ENCODE assay signal across 9 cellular contexts in genomic region chr17:82649501-82650261, GRCh38. TPM values are rescaled to one million over a fixed set of nuclear protein-coding genes. Genes with fewer than 3 reads are reported as not detected.
DNase-seq lines count a peak whose midpoint lies in the region; ATAC-seq, FAIRE-seq and TF ChIP-seq lines count a peak whose summit lies in the region.
"Had no signal": no experiment of that assay in that cellular context is flagged by ENCODE, and none has a peak within 500 bp of the region (broad histone marks: within the 10 kb centered on the region; RNA-seq: fewer than 3 reads in every experiment).

No MANE protein-coding gene starts in this region.

- H3K27ac Mint-ChIP-seq in CD8-positive, alpha-beta memory T cell: peak overlapping the region in 7 of 8 donors; percentile 23 to 86 (median 79)

- CTCF ChIA-PET in CD8-positive, alpha-beta memory T cell (lab: Charles Lee): interaction anchor here (1.0 kb wide), 1 partner anchor 19 kb away, joined by 3 read pairs; no protein-coding TSS in a partner anchor

- H3K9me3 Mint-ChIP-seq in CD8-positive, alpha-beta memory T cell: no peaks in the 10 kb centered on the region

- no peak overlapping the region for H3K4me3 ChIP-seq in CD8-positive, alpha-beta memory T cell (ENCODE audit: low read length)
- no peak overlapping the region for H3K4me3 ChIP-seq in NT2/D1 (ENCODE audit: insufficient read length, low read depth)
- no peak overlapping the region for H3K4me3 ChIP-seq in dorsolateral prefrontal cortex
- H3K4me3 ChIP-seq in pancreas: no peak overlapping the region

- peaks cover 17 to 26% (median 22%) of the 10 kb centered on the region in 3 donors for H3K4me1 Mint-ChIP-seq in CD8-positive, alpha-beta memory T cell

- TF ChIP-seq CTCF in dorsolateral prefrontal cortex (IDR thresholded peaks at IDR 0.05 in 54 of 56, conservative IDR thresholded peaks at IDR 0.05 in 2 of 56; ENCODE audit: low read depth in 1 of 56, partially characterized antibody in 56 of 56) (no peak), pancreas (IDR thresholded peaks at IDR 0.05) (no peak)

- intact Hi-C loops in dorsolateral prefrontal cortex (cut with DNase I): loop anchor here (2.0 to 10.0 kb wide), 7 partner anchors 53 to 295 kb away; partner anchors contain the start of genes TBCD (in 2 of the 2), FN3K (in 1 of the 2) and TEX19 (in 1 of the 2)
- intact Hi-C loops in pancreas (cut with DNase I): loop anchor here in 1 of 3 donors (10.0 kb wide), 1 partner anchor 125 kb away; no protein-coding TSS in a partner anchor

- peaks cover 0 to 10% (median 0%) of the 10 kb centered on the region in 3 donors for H3K36me3 Mint-ChIP-seq in CD8-positive, alpha-beta memory T cell

- H3K27me3 Mint-ChIP-seq in CD8-positive, alpha-beta memory T cell: peaks cover 0 to 2% of the 10 kb centered on the region in 2 donors

- no peaks in the 10 kb centered on the region for H3K9me3 ChIP-seq in CD8-positive, alpha-beta memory T cell (ENCODE audit: low read length)
- no peaks in the 10 kb centered on the region for H3K9me3 ChIP-seq in NT2/D1 (ENCODE audit: insufficient read depth, low read length)
- no peaks in the 10 kb centered on the region for H3K9me3 ChIP-seq in pancreas

- H3K9ac ChIP-seq in NT2/D1 (ENCODE audit: insufficient read length, low read depth): peak overlapping the region; percentile 87

- H3K4me3 Mint-ChIP-seq in CD8-positive, alpha-beta memory T cell: peak overlapping the region; percentile 43 to 87 (median 50)

- POLR2A ChIA-PET in CD8-positive, alpha-beta memory T cell (lab: Charles Lee): no interaction called here

- ATAC-seq in pancreas (no peak), HG02763 (IDR thresholded peaks at IDR 0.05; ENCODE audit: unreplicated experiment) (no peak), HG02588 (IDR thresholded peaks at IDR 0.05; ENCODE audit: unreplicated experiment) (no peak)

- no peak for DNase-seq in CD8-positive, alpha-beta memory T cell
- DNase-seq in NT2/D1 (ENCODE audit: low read depth, low spot score): no peak
- DNase-seq in dorsolateral prefrontal cortex: no peak
- DNase-seq in pancreas: peak in 4 of 6 donors; percentile 42 to 78 (median 52)
- DNase-seq in NCI-H82 treated with DMSO at 0.1 percent for 48 hours (lab: John Stamatoyannopoulos, UW; ENCODE audit: unreplicated experiment): no peak
- DNase-seq: DMS 273 treated with DMSO at 0.1 percent for 48 hours, foreskin melanocyte had no signal

- WGBS in pancreas, 2 donors: 84 to 87% methylated on average over 22 of the region's 22 CpGs

- no peaks in the 10 kb centered on the region for H3K27me3 ChIP-seq in CD8-positive, alpha-beta memory T cell (ENCODE audit: insufficient read depth, low read length, poor library complexity, severe bottlenecking)
- H3K27me3 ChIP-seq in NT2/D1 (ENCODE audit: insufficient read depth, insufficient read length): no peaks in the 10 kb centered on the region
- H3K27me3 ChIP-seq in dorsolateral prefrontal cortex: no peaks in the 10 kb centered on the region
- H3K27me3 ChIP-seq in pancreas: no peaks in the 10 kb centered on the region

- H3K36me3 ChIP-seq in CD8-positive, alpha-beta memory T cell (ENCODE audit: insufficient read depth, low read length): peaks cover under 1% of the 10 kb centered on the region
- H3K36me3 ChIP-seq in NT2/D1 (ENCODE audit: insufficient read depth, insufficient read length, low read length) (peaks cover 5% of the 10 kb centered on the region), pancreas (no peaks in the 10 kb centered on the region)

- H3K27ac ChIP-seq in CD8-positive, alpha-beta memory T cell (ENCODE audit: low read depth, low read length): no peak overlapping the region
- H3K27ac ChIP-seq in dorsolateral prefrontal cortex (peak overlapping the region in 37 of 59 donors; percentile 4 to 93 (median 55)), pancreas (no peak overlapping the region)

- no peak for FAIRE-seq in pancreas (lab: Jason Lieb, UNC)

- H3K4me1 ChIP-seq in CD8-positive, alpha-beta memory T cell (ENCODE audit: insufficient read depth, low read length): peaks cover 26% of the 10 kb centered on the region
- H3K4me1 ChIP-seq in NT2/D1 (ENCODE audit: insufficient read depth, insufficient read length) (peaks cover 10% of the 10 kb centered on the region), pancreas (peaks cover 5 to 14% (median 9%) of the 10 kb centered on the region in 3 donors)

RNA-seq across cellular contexts. Expression of gene WDR45B, which starts 1.4 kb away (rescaled TPM):
- total RNA-seq in CD8-positive, alpha-beta memory T cell: 10 to 100 TPM; 49.1 to 50.1 TPM
- polyA plus RNA-seq in CD8-positive, alpha-beta memory T cell: 41.9 TPM
- total RNA-seq in dorsolateral prefrontal cortex: 100 to 1,000 TPM in 7 of 120 experiments, 10 to 100 TPM in 113; 61.0 to 110 (median 83.4) TPM
- 10 to 100 TPM; 28.3 to 55.4 (median 46.1) TPM for total RNA-seq in pancreas
- 10 to 100 TPM; 47.3 to 63.2 TPM for polyA plus RNA-seq in pancreas

RNA-seq across cellular contexts. Expression of gene RAB40B, which starts 48.8 kb away (rescaled TPM):
- 1 to 10 TPM; 3.2 to 4.0 TPM for total RNA-seq in CD8-positive, alpha-beta memory T cell
- 4.3 TPM for polyA plus RNA-seq in CD8-positive, alpha-beta memory T cell
- 100 to 1,000 TPM in 68 of 120 experiments, 10 to 100 TPM in 52; 61.9 to 320 (median 103) TPM for total RNA-seq in dorsolateral prefrontal cortex
- total RNA-seq in pancreas: 1 to 10 TPM; 3.4 to 8.6 (median 5.6) TPM
- 10 to 100 TPM; 11.3 to 15.8 TPM for polyA plus RNA-seq in pancreas

Comparison
In these comparisons a context has a peak if more than half of its experiments do, and no peak if none do; other contexts are left out.
1. DNase-seq: peak in pancreas (4 of 6); none in CD8-positive, alpha-beta memory T cell (0 of 5), NT2/D1 (single experiment), dorsolateral prefrontal cortex (0 of 10) and NCI-H82 treated with DMSO at 0.1 percent for 48 hours (single experiment).
2. H3K27ac ChIP-seq: peak in dorsolateral prefrontal cortex (37 of 59); none in CD8-positive, alpha-beta memory T cell (single experiment) and pancreas (0 of 4).
3. RNA of gene RAB40B, which starts 48.8 kb away (total RNA-seq): 61.9 to 320 TPM in dorsolateral prefrontal cortex; 3.4 to 8.6 TPM in pancreas and 3.2 to 4.0 TPM in CD8-positive, alpha-beta memory T cell; every median in the first group is over 4 times any median in the second.